In genomic region chr2:224407241-224407680, GRCh38 we compare ENCODE assay signal across 28 cellular contexts. TPM values are rescaled to one million over a fixed set of nuclear protein-coding genes. Genes with fewer than 3 reads are reported as not detected.
DNase-seq lines count a peak whose midpoint lies in the region; ATAC-seq and TF ChIP-seq lines count a peak whose summit lies in the region.
"Had no signal": no experiment of that assay in that cellular context is flagged by ENCODE, and none has a peak within 500 bp of the region (broad histone marks: within the 10 kb centered on the region; RNA-seq: fewer than 3 reads in every experiment).

No MANE protein-coding gene starts in this region.

- H3K27ac ChIP-seq in endodermal cell (ENCODE audit: low read depth, low read length) (no peak overlapping the region), mesenchymal stem cell (ENCODE audit: low read length, poor library complexity, severe bottlenecking) (no peak overlapping the region), upper lobe of right lung (no peak overlapping the region)
- H3K27ac ChIP-seq: 22Rv1, adrenal gland, epithelial cell of prostate, stomach had no signal

- H3K18ac ChIP-seq in mesenchymal stem cell (ENCODE audit: low read depth in 1 of 2, low read length in 2 of 2), result no peak overlapping the region

- H3K4me1 Mint-ChIP-seq in endodermal cell, result peaks cover 4% of the 10 kb centered on the region

- peak; percentile 21 for DNase-seq in DMS 273 (lab: John Stamatoyannopoulos, UW; ENCODE audit: unreplicated experiment)
- DNase-seq in DMS 273 treated with DMSO at 0.1 percent for 48 hours (lab: John Stamatoyannopoulos, UW), result no peak
- no peak for DNase-seq in endodermal cell
- DNase-seq in mesenchymal stem cell, result no peak
- DNase-seq in upper lobe of right lung, result no peak
- no peak for DNase-seq in GM10266 (ENCODE audit: extremely low spot score)
- DNase-seq in activated effector memory CD4-positive, alpha-beta T cell treated with anti-CD3 and anti-CD28 coated beads, Interleukin-2, amount 50 U/mL, for 16 hours, result no peak
- DNase-seq: activated CD4-positive, alpha-beta T cell treated with anti-CD3 and anti-CD28 coated beads, Interleukin-2, amount 50 U/mL, for 4 hours; activated CD8-positive, alpha-beta memory T cell treated with anti-CD3 and anti-CD28 coated beads, Interleukin-2, amount 50 U/mL, for 48 hours; activated gamma-delta T cell; Calu3; HFFc6; kidney glomerular epithelial cell; MM.1S; NCI-H1436; NCI-H748 treated with DMSO at 0.1 percent for 48 hours; stomach; T-helper 17 cell had no signal

- H3K4ac ChIP-seq in mesenchymal stem cell (ENCODE audit: low read depth in 1 of 2, low read length in 2 of 2), result no peak overlapping the region

- peak overlapping the region; percentile 8 for H2AFZ ChIP-seq in mesenchymal stem cell (ENCODE audit: low read depth, low read length)

- H3K23ac ChIP-seq in mesenchymal stem cell (ENCODE audit: low read length in 2 of 2), result no peak overlapping the region

- H3K4me2 ChIP-seq in mesenchymal stem cell (ENCODE audit: low read length, poor library complexity, severe bottlenecking), result no peak overlapping the region

- H3K14ac ChIP-seq in mesenchymal stem cell (ENCODE audit: low read length in 2 of 2), result no peak overlapping the region

- H2BK120ac ChIP-seq in mesenchymal stem cell (ENCODE audit: low read depth, low read length), result no peak overlapping the region

- no peaks in the 10 kb centered on the region for H3K27me3 ChIP-seq in endodermal cell (ENCODE audit: control insufficient read depth, insufficient read depth, low read length, poor library complexity, severe bottlenecking)
- no peaks in the 10 kb centered on the region for H3K27me3 ChIP-seq in mesenchymal stem cell (ENCODE audit: control insufficient read depth in 1 of 2, insufficient read depth in 1 of 2, low read length in 2 of 2)
- H3K27me3 ChIP-seq in upper lobe of right lung, result no peaks in the 10 kb centered on the region
- H3K27me3 ChIP-seq: adrenal gland, stomach had no signal

- intact Hi-C loops in upper lobe of right lung (cut with DNase I), result no loop called here

- peaks cover 15% of the 10 kb centered on the region for H3K9me3 Mint-ChIP-seq in endodermal cell
- H3K9me3 Mint-ChIP-seq: dendritic cell treated with granulocyte-macrophage colony-stimulating factor and Interleukin-4, amounts not matched to agents 40 ng/mL and 50 ng/mL, for 4 days; HFFc6; IgD-negative memory B cell; type B pancreatic cell had no signal

- H3K79me1 ChIP-seq in mesenchymal stem cell (replicated peaks; ENCODE audit: low read length, poor library complexity, severe bottlenecking), result no peaks in the 10 kb centered on the region

- H3K9me3 ChIP-seq in endodermal cell (ENCODE audit: control insufficient read depth, low read length) (peaks cover 15% of the 10 kb centered on the region), mesenchymal stem cell (ENCODE audit: control insufficient read depth, low read length) (peaks cover 3% of the 10 kb centered on the region), upper lobe of right lung (no peaks in the 10 kb centered on the region)
- H3K9me3 ChIP-seq: adrenal gland had no signal

- H3K4me1 ChIP-seq in endodermal cell (ENCODE audit: control insufficient read depth, insufficient read depth, low read length) (no peaks in the 10 kb centered on the region), mesenchymal stem cell (ENCODE audit: control insufficient read depth, insufficient read depth, low read depth, low read length) (no peaks in the 10 kb centered on the region), upper lobe of right lung (peaks cover 5% of the 10 kb centered on the region)
- H3K4me1 ChIP-seq: adrenal gland had no signal

- no peak overlapping the region for H2BK5ac ChIP-seq in mesenchymal stem cell (ENCODE audit: low read depth, low read length, poor library complexity, severe bottlenecking)

- H4K91ac ChIP-seq in mesenchymal stem cell (ENCODE audit: low read length), result no peak overlapping the region

- H3K36me3 Mint-ChIP-seq in endodermal cell (ENCODE audit: low read depth), result no peaks in the 10 kb centered on the region
- H3K36me3 Mint-ChIP-seq: IgD-negative memory B cell, type B pancreatic cell had no signal

- peak overlapping the region; percentile 84 for H3K27ac Mint-ChIP-seq in endodermal cell
- H3K27ac Mint-ChIP-seq: dendritic cell treated with granulocyte-macrophage colony-stimulating factor and Interleukin-4, amounts not matched to agents 40 ng/mL and 50 ng/mL, for 4 days; HFFc6; T-helper 17 cell; type B pancreatic cell had no signal

- H3K36me3 ChIP-seq in endodermal cell (ENCODE audit: control insufficient read depth, insufficient read depth, low read length), result no peaks in the 10 kb centered on the region
- H3K36me3 ChIP-seq in mesenchymal stem cell (ENCODE audit: control insufficient read depth in 1 of 2, insufficient read depth in 2 of 2, low read depth in 1 of 2, low read length in 2 of 2), result no peaks in the 10 kb centered on the region
- H3K36me3 ChIP-seq in upper lobe of right lung, result no peaks in the 10 kb centered on the region
- H3K36me3 ChIP-seq: adrenal gland, stomach had no signal

- H3K4me3 ChIP-seq in endodermal cell (ENCODE audit: low read length), result no peak overlapping the region
- H3K4me3 ChIP-seq in mesenchymal stem cell (ENCODE audit: insufficient read depth in 1 of 2, low read depth in 1 of 2, low read length in 2 of 2), result no peak overlapping the region
- H3K4me3 ChIP-seq in upper lobe of right lung, result no peak overlapping the region
- H3K4me3 ChIP-seq: adrenal gland, stomach had no signal

- H2AK5ac ChIP-seq in mesenchymal stem cell (ENCODE audit: low read length, severe bottlenecking), result no peak overlapping the region

- no peak overlapping the region for H4K8ac ChIP-seq in mesenchymal stem cell (ENCODE audit: low read length)

- H3K9ac ChIP-seq in endodermal cell (ENCODE audit: extremely low read depth, low read length, poor library complexity, severe bottlenecking), result no peak overlapping the region
- H3K9ac ChIP-seq in mesenchymal stem cell (ENCODE audit: low read length), result no peak overlapping the region

- WGBS in endodermal cell (ENCODE audit: insufficient coverage in 1 of 2, insufficient read length in 1 of 2), 2 experiments, result 88% methylated on average over 4 of the region's 4 CpGs; no CpG with 5 or more reads in 1 of the 2 experiments
- 94% methylated on average over 4 of the region's 4 CpGs for WGBS in mesenchymal stem cell

- H3K27me3 Mint-ChIP-seq in endodermal cell (ENCODE audit: insufficient read depth), result no peaks in the 10 kb centered on the region
- H3K27me3 Mint-ChIP-seq: dendritic cell treated with granulocyte-macrophage colony-stimulating factor and Interleukin-4, amounts not matched to agents 40 ng/mL and 50 ng/mL, for 4 days; type B pancreatic cell had no signal

- no peak overlapping the region for H2BK12ac ChIP-seq in mesenchymal stem cell (ENCODE audit: low read length in 2 of 2)

- H2BK15ac ChIP-seq in mesenchymal stem cell (ENCODE audit: low read depth, poor library complexity, severe bottlenecking), result no peak overlapping the region

- TF ChIP-seq CTCF in endodermal cell (conservative IDR thresholded peaks at IDR 0.05) (no peak), upper lobe of right lung (IDR thresholded peaks at IDR 0.05) (no peak), GM10266 (IDR thresholded peaks at IDR 0.05; ENCODE audit: control insufficient read depth, insufficient read depth, low read depth, missing control alignments) (no peak)

- no peak overlapping the region for H3K4me3 Mint-ChIP-seq in endodermal cell
- H3K4me3 Mint-ChIP-seq: dendritic cell treated with granulocyte-macrophage colony-stimulating factor and Interleukin-4, amounts not matched to agents 40 ng/mL and 50 ng/mL, for 4 days; HFFc6; IgD-negative memory B cell; T-helper 17 cell; type B pancreatic cell had no signal

- peak; percentile 61 for ATAC-seq in upper lobe of right lung
- no peak for ATAC-seq in HG02678 (IDR thresholded peaks at IDR 0.05; ENCODE audit: unreplicated experiment)
- ATAC-seq: T-helper 17 cell had no signal

RNA-seq across cellular contexts. Expression of gene FAM124B, which starts 5.4 kb away (rescaled TPM):
- 1 to 10 TPM in 1 of 2 donors, under 1 TPM in 1; 0.58 to 1.2 TPM for total RNA-seq in endodermal cell
- polyA plus RNA-seq in endodermal cell (2013, experiment 1 of 2), result 0.18 TPM
- polyA plus RNA-seq in endodermal cell (2013, experiment 2 of 2), result 0.08 TPM
- polyA plus RNA-seq in mesenchymal stem cell (2013, experiment 1 of 2), result 0.94 TPM
- polyA plus RNA-seq in mesenchymal stem cell (2013, experiment 2 of 2), result 0.84 TPM
- 4.4 TPM for total RNA-seq in upper lobe of right lung
- total RNA-seq: bronchial epithelial cell, Calu3, SK-MEL-5 had no signal
- polyA plus RNA-seq: IgD-negative memory B cell, neural cell had no signal
